Comparison of ENCODE assay signal across 26 cellular contexts in the genomic region with DNA sequence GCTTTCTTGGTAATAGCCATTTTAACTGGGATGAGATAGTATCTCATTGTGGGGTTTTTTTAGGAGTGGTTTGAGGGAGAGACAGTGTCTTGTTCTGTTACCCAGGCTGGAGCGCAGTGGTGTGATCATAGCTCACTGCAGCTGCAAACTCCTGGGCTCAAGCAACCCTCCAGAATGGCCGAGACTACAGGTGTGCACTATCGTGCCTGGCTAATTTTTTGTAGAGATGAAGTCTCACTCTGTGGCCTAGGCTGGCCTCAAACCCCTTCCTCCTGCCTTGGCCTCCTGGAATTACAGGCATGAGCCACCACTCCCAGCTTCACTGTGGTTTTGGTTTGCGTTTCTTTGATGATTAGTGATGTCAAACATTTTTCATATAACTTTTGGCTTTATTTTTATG.
"Had no signal": no experiment of that assay in that cellular context is flagged by ENCODE, and none has a peak within 500 bp of the region (broad histone marks: within the 10 kb centered on the region; RNA-seq: fewer than 3 reads in every experiment).

No MANE protein-coding gene starts in this region.

- H3K4me1 Mint-ChIP-seq: activated CD4-positive, alpha-beta T cell treated with anti-CD3 and anti-CD28 coated beads for 36 hours had no signal

- H3K27me3 ChIP-seq: brain microvascular endothelial cell, dorsolateral prefrontal cortex had no signal

- H3K27me3 Mint-ChIP-seq: activated CD4-positive, alpha-beta memory T cell treated with anti-CD3 and anti-CD28 coated beads for 36 hours; activated CD4-positive, alpha-beta T cell treated with anti-CD3 and anti-CD28 coated beads for 36 hours; activated CD4-positive, alpha-beta T cell treated with anti-CD3 and anti-CD28 coated beads, Interleukin-2, amount 10 ng/mL, durations not matched to agents 24 days and 14 days; activated naive CD4-positive, alpha-beta T cell treated with anti-CD3 and anti-CD28 coated beads, Interleukin-2, amount 10 ng/mL, durations not matched to agents 7 days and 5 days; activated T-cell treated with anti-CD3 and anti-CD28 coated beads, Interleukin-2, amount 50 U/mL, for 24 hours; central memory CD8-positive, alpha-beta T cell; dendritic cell treated with granulocyte-macrophage colony-stimulating factor and Interleukin-4, amounts not matched to agents 40 ng/mL and 50 ng/mL, for 4 days had no signal

- H3K9me3 Mint-ChIP-seq: activated CD4-positive, alpha-beta memory T cell treated with anti-CD3 and anti-CD28 coated beads for 36 hours; activated CD4-positive, alpha-beta T cell treated with anti-CD3 and anti-CD28 coated beads, Interleukin-2, amount 10 ng/mL, durations not matched to agents 24 days and 14 days; activated naive CD4-positive, alpha-beta T cell treated with anti-CD3 and anti-CD28 coated beads, Interleukin-2, amount 10 ng/mL, durations not matched to agents 7 days and 5 days; activated T-cell treated with anti-CD3 and anti-CD28 coated beads, Interleukin-2, amount 50 U/mL, for 24 hours; activated T-helper 1 cell treated with anti-CD3 and anti-CD28 coated beads, Interleukin-12 subunit alpha, Interleukin-12 subunit beta, Interleukin-2, Interleukin-4 antibody, amounts not matched to agents 30 ng/mL and 10 ng/mL and 1 ng/mL, durations not matched to agents 14 hours and 24 hours and 36 hours; central memory CD8-positive, alpha-beta T cell; dendritic cell treated with granulocyte-macrophage colony-stimulating factor and Interleukin-4, amounts not matched to agents 40 ng/mL and 50 ng/mL, for 4 days; endodermal cell had no signal

- ATAC-seq: activated CD4-positive, alpha-beta T cell treated with anti-CD3 and anti-CD28 coated beads for 36 hours; esophagus mucosa had no signal

- H3K4me3 Mint-ChIP-seq: activated CD4-positive, alpha-beta memory T cell treated with anti-CD3 and anti-CD28 coated beads for 36 hours; activated CD4-positive, alpha-beta T cell treated with anti-CD3 and anti-CD28 coated beads for 36 hours; activated CD4-positive, alpha-beta T cell treated with anti-CD3 and anti-CD28 coated beads, Interleukin-2, amount 10 ng/mL, durations not matched to agents 24 days and 14 days; activated naive CD4-positive, alpha-beta T cell treated with anti-CD3 and anti-CD28 coated beads, Interleukin-2, amount 10 ng/mL, durations not matched to agents 7 days and 5 days; activated T-cell treated with anti-CD3 and anti-CD28 coated beads, Interleukin-2, amount 50 U/mL, for 24 hours; activated T-helper 1 cell treated with anti-CD3 and anti-CD28 coated beads, Interleukin-12 subunit alpha, Interleukin-12 subunit beta, Interleukin-2, Interleukin-4 antibody, amounts not matched to agents 30 ng/mL and 10 ng/mL and 1 ng/mL, durations not matched to agents 14 hours and 24 hours and 36 hours; central memory CD8-positive, alpha-beta T cell; dendritic cell treated with granulocyte-macrophage colony-stimulating factor and Interleukin-4, amounts not matched to agents 40 ng/mL and 50 ng/mL, for 4 days; endodermal cell had no signal

- H3K4me3 ChIP-seq: coronary artery, dorsolateral prefrontal cortex had no signal

- H3K36me3 ChIP-seq: brain microvascular endothelial cell had no signal

- H3K27ac Mint-ChIP-seq: activated CD4-positive, alpha-beta memory T cell treated with anti-CD3 and anti-CD28 coated beads for 36 hours; activated CD4-positive, alpha-beta T cell treated with anti-CD3 and anti-CD28 coated beads for 36 hours; activated CD4-positive, alpha-beta T cell treated with anti-CD3 and anti-CD28 coated beads, Interleukin-2, amount 10 ng/mL, durations not matched to agents 24 days and 14 days; activated naive CD4-positive, alpha-beta T cell treated with anti-CD3 and anti-CD28 coated beads, Interleukin-2, amount 10 ng/mL, durations not matched to agents 7 days and 5 days; activated T-cell treated with anti-CD3 and anti-CD28 coated beads, Interleukin-2, amount 50 U/mL, for 24 hours; activated T-helper 1 cell treated with anti-CD3 and anti-CD28 coated beads, Interleukin-12 subunit alpha, Interleukin-12 subunit beta, Interleukin-2, Interleukin-4 antibody, amounts not matched to agents 30 ng/mL and 10 ng/mL and 1 ng/mL, durations not matched to agents 14 hours and 24 hours and 36 hours; dendritic cell treated with granulocyte-macrophage colony-stimulating factor and Interleukin-4, amounts not matched to agents 40 ng/mL and 50 ng/mL, for 4 days; endodermal cell had no signal

- H3K27ac ChIP-seq: brain microvascular endothelial cell, coronary artery, dorsolateral prefrontal cortex had no signal

- DNase-seq: activated CD4-positive, alpha-beta memory T cell treated with anti-CD3 and anti-CD28 coated beads for 36 hours; activated CD4-positive, alpha-beta T cell treated with anti-CD3 and anti-CD28 coated beads for 36 hours; activated CD4-positive, alpha-beta T cell treated with anti-CD3 and anti-CD28 coated beads, Interleukin-2, amount 10 ng/mL, durations not matched to agents 24 days and 14 days; activated CD4-positive, CD25-positive, alpha-beta regulatory T cell; activated CD4-positive, CD25-positive, alpha-beta regulatory T cell treated with anti-CD3 and anti-CD28 coated beads, Interleukin-2, amount 50 U/mL, for 72 hours; activated CD8-positive, alpha-beta memory T cell treated with anti-CD3 and anti-CD28 coated beads for 24 hours; activated CD8-positive, alpha-beta memory T cell treated with anti-CD3 and anti-CD28 coated beads, Interleukin-2, amount 50 U/mL, for 48 hours; activated gamma-delta T cell; activated naive CD4-positive, alpha-beta T cell; activated naive CD4-positive, alpha-beta T cell treated with anti-CD3 and anti-CD28 coated beads, Interleukin-2, amount 10 ng/mL, durations not matched to agents 7 days and 5 days; activated T-cell treated with anti-CD3 and anti-CD28 coated beads for 4 hours; activated T-cell treated with anti-CD3 and anti-CD28 coated beads, Interleukin-2, amount 50 U/mL, for 24 hours; amniotic stem cell; anterior cingulate cortex; brain microvascular endothelial cell; dorsolateral prefrontal cortex; effector memory CD4-positive, alpha-beta T cell; endodermal cell; foreskin fibroblast; head of caudate nucleus; T-helper 2 cell had no signal
